19 cellular contexts compared by ENCODE assay signal in genomic region chr5:87069311-87069710, GRCh38.
"Had no signal": no experiment of that assay in that cellular context is flagged by ENCODE, and none has a peak within 500 bp of the region (broad histone marks: within the 10 kb centered on the region; RNA-seq: fewer than 3 reads in every experiment).

No MANE protein-coding gene starts in this region.

- H3K36me3 ChIP-seq: breast epithelium had no signal

- H3K9me3 ChIP-seq: breast epithelium had no signal

- H3K4me3 Mint-ChIP-seq: activated B cell treated with CpG ODN at 0.5 μM for 24 hours; activated CD4-positive, alpha-beta memory T cell treated with anti-CD3 and anti-CD28 coated beads for 36 hours; activated CD4-positive, alpha-beta T cell treated with anti-CD3 and anti-CD28 coated beads, Interleukin-2, amount 10 ng/mL, durations not matched to agents 7 days and 5 days; activated naive CD4-positive, alpha-beta T cell treated with anti-CD3 and anti-CD28 coated beads, Interleukin-2, amount 50 U/mL, for 24 hours; activated T-cell treated with anti-CD3 and anti-CD28 coated beads, Interleukin-2, amount 50 U/mL, for 72 hours had no signal

- ATAC-seq: activated T-cell treated with anti-CD3 and anti-CD28 coated beads, Interleukin-2, amount 50 U/mL, for 72 hours had no signal

- H3K27ac Mint-ChIP-seq: activated B cell treated with CpG ODN at 0.5 μM for 24 hours; activated CD4-positive, alpha-beta memory T cell treated with anti-CD3 and anti-CD28 coated beads for 36 hours; activated CD4-positive, alpha-beta T cell treated with anti-CD3 and anti-CD28 coated beads, Interleukin-2, amount 10 ng/mL, durations not matched to agents 7 days and 5 days; activated naive CD4-positive, alpha-beta T cell treated with anti-CD3 and anti-CD28 coated beads, Interleukin-2, amount 50 U/mL, for 24 hours had no signal

- H3K4me3 ChIP-seq: breast epithelium had no signal

- H3K36me3 Mint-ChIP-seq: activated CD4-positive, alpha-beta memory T cell treated with anti-CD3 and anti-CD28 coated beads for 36 hours; activated naive CD4-positive, alpha-beta T cell treated with anti-CD3 and anti-CD28 coated beads, Interleukin-2, amount 50 U/mL, for 24 hours had no signal

- DNase-seq: activated B cell treated with CpG ODN at 0.5 μM for 24 hours; activated CD4-positive, alpha-beta memory T cell treated with anti-CD3 and anti-CD28 coated beads for 36 hours; activated CD4-positive, alpha-beta T cell treated with anti-CD3 and anti-CD28 coated beads for 1 hour; activated CD4-positive, alpha-beta T cell treated with anti-CD3 and anti-CD28 coated beads, Interleukin-2, amount 10 ng/mL, durations not matched to agents 7 days and 5 days; activated CD8-positive, alpha-beta memory T cell treated with anti-CD3 and anti-CD28 coated beads for 24 hours; activated naive CD4-positive, alpha-beta T cell; activated T-cell treated with anti-CD3 and anti-CD28 coated beads, Interleukin-2, amount 50 U/mL, for 72 hours; central memory CD4-positive, alpha-beta T cell; KG1; NCI-H1105; NCI-H1436; NCI-H1694 treated with DMSO at 0.1 percent for 48 hours; NCI-H2029 treated with DMSO at 0.1 percent for 48 hours; NCI-H345; NCI-H510A; SIG-M5; T1000 had no signal

- H3K27me3 ChIP-seq: breast epithelium had no signal

- H3K4me1 ChIP-seq: breast epithelium had no signal

- H3K9me3 Mint-ChIP-seq: activated B cell treated with CpG ODN at 0.5 μM for 24 hours; activated CD4-positive, alpha-beta memory T cell treated with anti-CD3 and anti-CD28 coated beads for 36 hours; activated naive CD4-positive, alpha-beta T cell treated with anti-CD3 and anti-CD28 coated beads, Interleukin-2, amount 50 U/mL, for 24 hours; activated T-cell treated with anti-CD3 and anti-CD28 coated beads, Interleukin-2, amount 50 U/mL, for 72 hours had no signal

- H3K27me3 Mint-ChIP-seq: activated B cell treated with CpG ODN at 0.5 μM for 24 hours; activated CD4-positive, alpha-beta memory T cell treated with anti-CD3 and anti-CD28 coated beads for 36 hours; activated CD4-positive, alpha-beta T cell treated with anti-CD3 and anti-CD28 coated beads, Interleukin-2, amount 10 ng/mL, durations not matched to agents 7 days and 5 days; activated naive CD4-positive, alpha-beta T cell treated with anti-CD3 and anti-CD28 coated beads, Interleukin-2, amount 50 U/mL, for 24 hours had no signal
